ENCODE assay signal across 25 cellular contexts in genomic region chr2:59889305-59889704, GRCh38.
"Had no signal": no experiment of that assay in that cellular context is flagged by ENCODE, and none has a peak within 500 bp of the region (broad histone marks: within the 10 kb centered on the region; RNA-seq: fewer than 3 reads in every experiment).

No MANE protein-coding gene starts in this region.

- H3K27me3 ChIP-seq: colonic mucosa, esophagus squamous epithelium, gastrocnemius medialis, heart right ventricle, left lung had no signal

- DNase-seq: colonic mucosa; cortex of kidney; effector CD8-positive, alpha-beta T cell; effector memory CD8-positive, alpha-beta T cell; endodermal cell; erythroblast; esophagus squamous epithelium; foreskin fibroblast; foreskin melanocyte; gastrocnemius medialis; glutamatergic neuron; head of caudate nucleus; heart right ventricle; hippocampal formation; left cardiac atrium; left lung; left ventricle myocardium superior; lower lobe of right lung; mesenchymal stem cell; midbrain had no signal

- ATAC-seq: effector memory CD8-positive, alpha-beta T cell; esophagus mucosa; gastrocnemius medialis; heart right ventricle; left cardiac atrium; left lung; lower lobe of right lung had no signal

- H3K4me3 ChIP-seq: colonic mucosa, esophagus squamous epithelium, gastrocnemius medialis, heart right ventricle, left lung, lower lobe of right lung had no signal

- H3K9me3 ChIP-seq: colonic mucosa, esophagus squamous epithelium, gastrocnemius medialis, heart right ventricle, left lung, lower lobe of right lung had no signal

- H3K36me3 ChIP-seq: colonic mucosa, esophagus squamous epithelium, gastrocnemius medialis, heart right ventricle, left lung, lower lobe of right lung had no signal

- H3K4me1 ChIP-seq: colonic mucosa, gastrocnemius medialis, left lung, lower lobe of right lung had no signal

- H3K27ac ChIP-seq: colonic mucosa, epithelial cell of prostate, esophagus squamous epithelium, gastrocnemius medialis, heart right ventricle, left lung, lower lobe of right lung had no signal

- FAIRE-seq: endometrium, islet of Langerhans, keratinocyte had no signal
